ENCODE assay signal across 31 cellular contexts in genomic region chr20:55565374-55565773, GRCh38.
"Had no signal": no experiment of that assay in that cellular context is flagged by ENCODE, and none has a peak within 500 bp of the region (broad histone marks: within the 10 kb centered on the region; RNA-seq: fewer than 3 reads in every experiment).

No MANE protein-coding gene starts in this region.

- H3K4me3 ChIP-seq: adrenal gland, ascending aorta, body of pancreas, breast epithelium, cardiac muscle cell had no signal

- H3K36me3 ChIP-seq: adrenal gland, ascending aorta, brain microvascular endothelial cell, breast epithelium, cardiac muscle cell had no signal

- H3K27ac ChIP-seq: adrenal gland, ascending aorta, body of pancreas, brain microvascular endothelial cell, breast epithelium, cardiac muscle cell had no signal

- DNase-seq: activated effector memory CD4-positive, alpha-beta T cell treated with anti-CD3 and anti-CD28 coated beads, Interleukin-2, amount 50 U/mL, for 16 hours; activated effector memory CD4-positive, alpha-beta T cell treated with Interleukin-2 at 50 U/mL for 16 hours; activated gamma-delta T cell; activated gamma-delta T cell treated with Interleukin-2 at 50 U/mL for 16 hours; activated naive CD4-positive, alpha-beta T cell; activated naive CD4-positive, alpha-beta T cell treated with anti-CD3 and anti-CD28 coated beads for 36 hours; activated naive CD4-positive, alpha-beta T cell treated with anti-CD3 and anti-CD28 coated beads, Interleukin-2, amount 10 ng/mL, durations not matched to agents 7 days and 5 days; activated naive CD4-positive, alpha-beta T cell treated with anti-CD3 and anti-CD28 coated beads, Interleukin-2, amount 50 U/mL, for 16 hours; activated naive CD4-positive, alpha-beta T cell treated with Interleukin-2 at 50 U/mL for 16 hours; activated naive CD8-positive, alpha-beta T cell treated with anti-CD3 and anti-CD28 coated beads for 36 hours; activated naive CD8-positive, alpha-beta T cell treated with anti-CD3 and anti-CD28 coated beads, Interleukin-2, amount 10 ng/mL, durations not matched to agents 7 days and 5 days; activated naive CD8-positive, alpha-beta T cell treated with anti-CD3 and anti-CD28 coated beads, Interleukin-2, amount 50 U/mL, for 24 hours; activated T-cell treated with anti-CD3 and anti-CD28 coated beads, Interleukin-2, amount 50 U/mL, for 1 hour; activated T-cell treated with anti-CD3 and anti-CD28 coated beads, Interleukin-2, amount 50 U/mL, for 24 hours; activated T-cell treated with anti-CD3 and anti-CD28 coated beads, Interleukin-2, amount 50 U/mL, for 4 hours; activated T-cell treated with anti-CD3 and anti-CD28 coated beads, Interleukin-2, amount 50 U/mL, for 48 hours; activated T-cell treated with anti-CD3 and anti-CD28 coated beads, Interleukin-2, amount 50 U/mL, for 72 hours; adrenal gland; amniotic stem cell; amygdala; anterior cingulate cortex; aorta; body of pancreas; brain microvascular endothelial cell; central memory CD4-positive, alpha-beta T cell; cerebellar nuclear complex had no signal

- ATAC-seq: activated naive CD4-positive, alpha-beta T cell treated with anti-CD3 and anti-CD28 coated beads, Interleukin-2, amount 50 U/mL, for 72 hours; activated naive CD8-positive, alpha-beta T cell treated with anti-CD3 and anti-CD28 coated beads, Interleukin-2, amount 50 U/mL, for 24 hours; activated T-cell treated with anti-CD3 and anti-CD28 coated beads, Interleukin-2, amount 50 U/mL, for 4 hours; activated T-cell treated with anti-CD3 and anti-CD28 coated beads, Interleukin-2, amount 50 U/mL, for 72 hours; activated T-helper 17 cell treated with anti-CD3 and anti-CD28 coated beads, Interleukin-2, amount 50 U/mL, for 72 hours; body of pancreas had no signal

- H3K4me1 ChIP-seq: adrenal gland, ascending aorta, body of pancreas, breast epithelium had no signal

- H3K9me3 ChIP-seq: adrenal gland, ascending aorta, body of pancreas had no signal

- H3K27me3 ChIP-seq: adrenal gland, ascending aorta, body of pancreas, brain microvascular endothelial cell, breast epithelium, cardiac muscle cell had no signal
